ENCODE assay signal across 14 cellular contexts in the genomic region with DNA sequence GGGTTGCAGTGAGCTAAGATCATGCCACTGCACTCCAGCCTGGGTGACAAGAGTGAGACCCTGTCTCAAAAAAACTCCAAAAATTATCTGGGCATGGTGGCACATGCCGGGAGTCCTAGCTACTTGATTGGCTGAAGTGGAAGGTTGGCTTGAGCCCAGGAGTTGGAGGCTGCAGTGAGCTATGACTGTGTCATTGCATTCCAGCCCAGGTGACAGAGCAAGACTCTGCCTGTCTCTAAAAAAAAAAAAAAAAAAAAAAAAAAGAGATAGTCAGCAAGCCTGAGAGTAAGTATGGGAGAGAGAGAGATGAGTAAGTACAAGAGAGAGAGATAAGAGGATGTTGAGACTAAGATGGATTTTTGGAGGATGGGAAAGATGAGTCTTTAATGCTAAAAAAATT.
A peak's percentile ranks its signal among the peaks of the same experiment; 100 is the strongest.
DNase-seq lines count a peak whose midpoint lies in the region; ATAC-seq, FAIRE-seq and TF ChIP-seq lines count a peak whose summit lies in the region.
"Had no signal": no experiment of that assay in that cellular context is flagged by ENCODE, and none has a peak within 500 bp of the region (broad histone marks: within the 10 kb centered on the region; RNA-seq: fewer than 3 reads in every experiment).

No MANE protein-coding gene starts in this region.

- in situ Hi-C loops in G401 (cut with HindIII; ENCODE audit: low sequenced_read_pairs), result no loop called here

- TF ChIP-seq CTCF in AG10803 (conservative IDR thresholded peaks at IDR 0.05; ENCODE audit: low read length), result no peak
- no peak for TF ChIP-seq CTCF in sigmoid colon (IDR thresholded peaks at IDR 0.05)

- H3K4me1 ChIP-seq in sigmoid colon, result no peaks in the 10 kb centered on the region

- ATAC-seq in esophagus mucosa, result peak; percentile 72
- no peak for ATAC-seq in HG03175 (IDR thresholded peaks at IDR 0.05; ENCODE audit: unreplicated experiment)
- ATAC-seq: naive thymus-derived CD4-positive, alpha-beta T cell had no signal

- DNase-seq in AG10803 (ENCODE audit: low read depth) (peak; percentile 18), G401 (ENCODE audit: low spot score) (peak; percentile 39), RCC 7860 (ENCODE audit: low spot score) (peak; percentile 87), sigmoid colon (no peak), mucosa of gallbladder (ENCODE audit: low spot score) (no peak), head of caudate nucleus (no peak)
- DNase-seq: activated CD8-positive, alpha-beta memory T cell treated with anti-CD3 and anti-CD28 coated beads, Interleukin-2, amount 50 U/mL, for 4 hours; naive thymus-derived CD4-positive, alpha-beta T cell had no signal

- intact Hi-C loops in sigmoid colon (cut with DNase I), result no loop called here
- intact Hi-C loops in head of caudate nucleus (cut with DNase I), result no loop called here

- no peaks in the 10 kb centered on the region for H3K27me3 ChIP-seq in sigmoid colon
- H3K27me3 ChIP-seq: BLaER1, hepatocyte had no signal

- no peak overlapping the region for H3K4me3 ChIP-seq in AG10803 (ENCODE audit: low read length)
- H3K4me3 ChIP-seq in sigmoid colon, result no peak overlapping the region
- H3K4me3 ChIP-seq: BLaER1, hepatocyte, SK-N-MC had no signal

- 97% methylated on average over 1 of the region's 1 CpG for WGBS in sigmoid colon, 2 donors

- H3K27ac ChIP-seq in sigmoid colon, result no peak overlapping the region
- H3K27ac ChIP-seq: BLaER1, hepatocyte, SK-N-MC, VCaP had no signal

- no peaks in the 10 kb centered on the region for H3K36me3 ChIP-seq in sigmoid colon

- H3K9me3 ChIP-seq in sigmoid colon, result no peaks in the 10 kb centered on the region

- TF ChIP-seq EP300 in sigmoid colon (IDR thresholded peaks at IDR 0.05), result no peak

- no peak for TF ChIP-seq POLR2A in sigmoid colon (IDR thresholded peaks at IDR 0.05)

- FAIRE-seq in RCC 7860 (lab: Jason Lieb, UNC), result peak; percentile 92

Comparison
In these comparisons a context has a peak if more than half of its experiments do, and no peak if none do; other contexts are left out.
1. DNase-seq: peak in AG10803 (single experiment), G401 (single experiment) and RCC 7860 (single experiment); none in sigmoid colon (single experiment), mucosa of gallbladder (single experiment) and head of caudate nucleus (0 of 42).